In genomic region chr1:152869808-152870419, GRCh38 we compare ENCODE assay signal across 8 cellular contexts. TPM values are rescaled to one million over a fixed set of nuclear protein-coding genes. Genes with fewer than 3 reads are reported as not detected.
A peak's percentile ranks its signal among the peaks of the same experiment; 100 is the strongest.
DNase-seq lines count a peak whose midpoint lies in the region; ATAC-seq, FAIRE-seq and TF ChIP-seq lines count a peak whose summit lies in the region.

No MANE protein-coding gene starts in this region.

- DNase-seq in A549 (ENCODE audit: low read depth in 1 of 2, low spot score in 1 of 2), result peak; percentile 71 to 81
- peak; percentile 55 for DNase-seq in GM18507 (ENCODE audit: extremely low spot score, insufficient read length, low read depth)
- peak; percentile 77 for DNase-seq in NAMALWA (ENCODE audit: low spot score)
- DNase-seq in T follicular helper cell (ENCODE audit: low read depth), result peak; percentile 14
- peak; percentile 36 for DNase-seq in amniotic epithelial cell (ENCODE audit: low read depth)
- peak; percentile 72 for DNase-seq in hepatic stellate cell (ENCODE audit: low spot score)
- DNase-seq in small intestine, result peak; percentile 69

- TF ChIP-seq RAD21 in A549 (conservative IDR thresholded peaks at IDR 0.05 in 1 of 2, IDR thresholded peaks at IDR 0.05 in 1 of 2), result peak; percentile 56 to 65; a peak in 4 of 5 replicates

- TF ChIP-seq EP300 in A549 (IDR thresholded peaks at IDR 0.05), result no peak

- no peaks in the 10 kb centered on the region for H3K9me3 ChIP-seq in A549
- no peaks in the 10 kb centered on the region for H3K9me3 ChIP-seq in small intestine (ENCODE audit: control insufficient read depth, low read depth)

- no peaks in the 10 kb centered on the region for H3K4me1 ChIP-seq in A549
- no peaks in the 10 kb centered on the region for H3K4me1 ChIP-seq in small intestine (ENCODE audit: control insufficient read depth in 2 of 2, insufficient read depth in 1 of 2, low read depth in 1 of 2, low read length in 1 of 2)

- FAIRE-seq in A549 (lab: Jason Lieb, UNC), result peak; percentile 97
- peak; percentile 84 for FAIRE-seq in GM18507 (lab: Jason Lieb, UNC)
- no peak for FAIRE-seq in small intestine (lab: Jason Lieb, UNC)

- TF ChIP-seq POLR2A in A549 (IDR thresholded peaks at IDR 0.05; ENCODE audit: low read length), result no peak

- H3K4me2 ChIP-seq in A549, result no peak overlapping the region

- H3K27ac ChIP-seq in A549 (no peak overlapping the region), small intestine (ENCODE audit: low read depth in 1 of 2, low read length in 1 of 2) (no peak overlapping the region)

- peak; percentile 66 for TF ChIP-seq CTCF in A549 (IDR thresholded peaks at IDR 0.05)

- WGBS in A549 (ENCODE audit: missing lambda C conversion rate), result 20% methylated on average over 9 of the region's 9 CpGs
- 30 to 41% (median 31%) methylated on average over 9 of the region's 9 CpGs for WGBS in small intestine, 3 donors

- no peaks in the 10 kb centered on the region for H3K27me3 ChIP-seq in small intestine (ENCODE audit: control insufficient read depth in 2 of 2, insufficient read depth in 2 of 2, low read length in 2 of 2)

- peak; percentile 87 to 93 for ATAC-seq in A549
- ATAC-seq in GM18909 (IDR thresholded peaks at IDR 0.05; ENCODE audit: poor library complexity, unreplicated experiment), result no peak

- H3K4me3 ChIP-seq in A549 (no peak overlapping the region), small intestine (ENCODE audit: low read depth in 1 of 2, low read length in 2 of 2) (no peak overlapping the region)

- no peaks in the 10 kb centered on the region for H3K36me3 ChIP-seq in small intestine (ENCODE audit: control insufficient read depth in 2 of 2, insufficient read depth in 2 of 2, low read length in 2 of 2)

- CTCF ChIA-PET in A549 (lab: Yijun Ruan, JAX), result interaction anchor here (0.6 to 5.2 kb wide), 30 partner anchors 9 to 354 kb away, joined by 3 to 66 read pairs (median 4); partner anchors contain the start of genes IVL and LCE2D

- POLR2A ChIA-PET in A549 (lab: Yijun Ruan, JAX), result no interaction called here

TF ChIP-seq in A549, 52 proteins besides CTCF, POLR2A, EP300 and RAD21:
- TF ChIP-seq MAX (IDR thresholded peaks at IDR 0.05) (no peak), SMC3 (IDR thresholded peaks at IDR 0.05) (peak; percentile 64)

RNA-seq across cellular contexts. Expression of gene SMCP, which starts 8.2 kb away (rescaled TPM):
- polyA plus RNA-seq in A549 (2011; rRNA removed) (not detected in 2 replicates), A549 (2017; fragmentation: RNase III; extraction: RNeasy Plus Mini Kit Qiagen cat#74134 plus additional on column Dnase treatment) (not detected in 3 replicates), small intestine (not detected)
- not detected in 2 replicates for polyA plus RNA-seq in A549 (2012; cell fraction: cytosol; rRNA removed)
- not detected in 2 replicates for polyA plus RNA-seq in A549 (2012; cell fraction: nucleus; rRNA removed)
- not detected in 2 replicates for polyA minus RNA-seq in A549 (2011; rRNA and poly(A)+ RNA removed)

RNA-seq across cellular contexts. Expression of gene LCE7A, which starts 10.1 kb away (rescaled TPM):
- not detected in 2 replicates for polyA plus RNA-seq in A549 (2011; rRNA removed)
- not detected in 2 replicates for polyA plus RNA-seq in A549 (2012; cell fraction: cytosol; rRNA removed)
- polyA plus RNA-seq in A549 (2012; cell fraction: nucleus; rRNA removed), result not detected in 2 replicates
- polyA plus RNA-seq in A549 (2017; fragmentation: RNase III; extraction: RNeasy Plus Mini Kit Qiagen cat#74134 plus additional on column Dnase treatment), result not detected in 3 replicates
- polyA minus RNA-seq in A549 (2011; rRNA and poly(A)+ RNA removed), result not detected in 2 replicates
- polyA plus RNA-seq in small intestine, result not detected

RNA-seq across cellular contexts. Expression of gene LCE6A, which starts 27.3 kb away (rescaled TPM):
- polyA plus RNA-seq in A549 (2011; rRNA removed), result not detected in 2 replicates
- not detected in 2 replicates for polyA plus RNA-seq in A549 (2012; cell fraction: cytosol; rRNA removed)
- polyA plus RNA-seq in A549 (2012; cell fraction: nucleus; rRNA removed), result not detected in 2 replicates
- not detected in 3 replicates for polyA plus RNA-seq in A549 (2017; fragmentation: RNase III; extraction: RNeasy Plus Mini Kit Qiagen cat#74134 plus additional on column Dnase treatment)
- polyA minus RNA-seq in A549 (2011; rRNA and poly(A)+ RNA removed), result not detected in 2 replicates
- polyA plus RNA-seq in small intestine, result not detected

RNA-seq across cellular contexts. Expression of gene IVL, which starts 38.4 kb away (rescaled TPM):
- polyA plus RNA-seq in A549 (2011; rRNA removed) (not detected in 2 replicates), A549 (2017; fragmentation: RNase III; extraction: RNeasy Plus Mini Kit Qiagen cat#74134 plus additional on column Dnase treatment) (not detected in 3 replicates), small intestine (under 1 TPM in 2 of 3 donors, not detected in 1; 0.03 to 0.45 TPM)
- 0.01 and 0.04 TPM in 2 replicates for polyA plus RNA-seq in A549 (2012; cell fraction: cytosol; rRNA removed)
- polyA plus RNA-seq in A549 (2012; cell fraction: nucleus; rRNA removed), result 0.02 TPM in 1 of 2 replicates, not detected in the other
- not detected in 2 replicates for polyA minus RNA-seq in A549 (2011; rRNA and poly(A)+ RNA removed)

RNA-seq across cellular contexts. Expression of gene LCE1A, which starts 42.6 kb away (rescaled TPM):
- polyA plus RNA-seq in A549 (2011; rRNA removed), result not detected in 2 replicates
- not detected in 2 replicates for polyA plus RNA-seq in A549 (2012; cell fraction: cytosol; rRNA removed)
- not detected in 2 replicates for polyA plus RNA-seq in A549 (2012; cell fraction: nucleus; rRNA removed)
- not detected in 3 replicates for polyA plus RNA-seq in A549 (2017; fragmentation: RNase III; extraction: RNeasy Plus Mini Kit Qiagen cat#74134 plus additional on column Dnase treatment)
- not detected in 2 replicates for polyA minus RNA-seq in A549 (2011; rRNA and poly(A)+ RNA removed)
- polyA plus RNA-seq in small intestine, result not detected

Comparison
In these comparisons a context has a peak if more than half of its experiments do, and no peak if none do; other contexts are left out.
1. DNase-seq: peak in every context shown above with its lines; median percentile 77 in NAMALWA; 76 in A549; 72 in hepatic stellate cell; 69 in small intestine; 55 in GM18507; 36 in amniotic epithelial cell; 14 in T follicular helper cell.